In the genomic region with DNA sequence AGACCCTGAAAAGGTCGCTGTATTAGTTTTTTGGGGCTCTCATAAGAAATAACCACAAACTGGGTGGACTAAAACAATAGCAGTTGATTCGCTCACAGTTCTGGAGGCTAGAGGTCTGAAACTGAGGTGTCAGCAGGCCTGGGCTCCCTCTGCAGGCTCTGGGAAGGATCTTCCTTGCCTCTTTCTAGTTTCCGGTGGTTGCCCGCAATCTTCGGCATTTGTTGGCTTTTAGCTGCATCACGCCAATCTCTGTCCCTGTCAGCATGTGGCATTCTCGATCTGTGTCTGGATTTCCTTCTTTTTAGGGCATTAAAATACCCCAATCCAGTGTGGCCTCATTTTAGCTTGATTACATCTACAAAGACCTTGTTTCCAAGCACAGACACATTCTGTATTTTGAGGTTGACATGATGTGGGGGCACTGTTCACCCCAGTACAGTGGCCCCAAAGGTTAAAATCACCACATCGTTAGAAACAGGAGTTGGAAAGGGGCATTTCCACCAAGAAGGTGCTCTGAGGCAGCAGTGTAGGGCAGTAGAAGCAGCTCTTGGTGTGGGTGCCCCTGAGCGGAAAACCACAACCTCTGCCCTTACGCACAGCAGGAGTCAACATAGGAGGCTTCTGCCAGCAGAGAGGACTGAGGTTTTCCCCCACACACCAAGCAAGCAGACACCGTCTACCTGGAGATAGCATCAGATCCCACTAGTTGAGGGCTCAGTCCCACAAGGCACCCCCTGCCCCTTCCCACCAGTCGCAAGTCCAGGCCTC, we compare ENCODE assay signal across 1 cellular context.
TF ChIP-seq lines count a peak whose summit lies in the region.

No MANE protein-coding gene starts in this region.

TF ChIP-seq in endothelial cell of umbilical vein, 7 proteins besides CTCF, POLR2A, EP300 and RAD21:
- TF ChIP-seq MYC (IDR thresholded peaks at IDR 0.05; ENCODE audit: low read depth, low read length) = no peak
- TF ChIP-seq GATA2 (IDR thresholded peaks at IDR 0.05; ENCODE audit: insufficient read depth, insufficient read length, low read depth, low read length) = no peak
- no peak for TF ChIP-seq FOS (IDR thresholded peaks at IDR 0.05; ENCODE audit: borderline replicate concordance, insufficient read depth, low read length)
- TF ChIP-seq, protein P1, sequence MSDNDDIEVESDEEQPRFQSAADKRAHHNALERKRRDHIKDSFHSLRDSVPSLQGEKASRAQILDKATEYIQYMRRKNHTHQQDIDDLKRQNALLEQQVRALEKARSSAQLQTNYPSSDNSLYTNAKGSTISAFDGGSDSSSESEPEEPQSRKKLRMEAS (IDR thresholded peaks at IDR 0.05; ENCODE audit: insufficient read depth, insufficient read length) = no peak
- TF ChIP-seq POLR2AphosphoS5 (IDR thresholded peaks at IDR 0.05; ENCODE audit: insufficient read depth, low read depth, low read length) = no peak
- TF ChIP-seq JUN (IDR thresholded peaks at IDR 0.05; ENCODE audit: borderline replicate concordance, insufficient read depth, insufficient read length, low read depth) = no peak
- TF ChIP-seq EZH2 (IDR thresholded peaks at IDR 0.05; ENCODE audit: borderline replicate concordance, low read depth, low read length, severe bottlenecking) = no peak
